Comparison of ENCODE assay signal across 8 cellular contexts in the genomic region with DNA sequence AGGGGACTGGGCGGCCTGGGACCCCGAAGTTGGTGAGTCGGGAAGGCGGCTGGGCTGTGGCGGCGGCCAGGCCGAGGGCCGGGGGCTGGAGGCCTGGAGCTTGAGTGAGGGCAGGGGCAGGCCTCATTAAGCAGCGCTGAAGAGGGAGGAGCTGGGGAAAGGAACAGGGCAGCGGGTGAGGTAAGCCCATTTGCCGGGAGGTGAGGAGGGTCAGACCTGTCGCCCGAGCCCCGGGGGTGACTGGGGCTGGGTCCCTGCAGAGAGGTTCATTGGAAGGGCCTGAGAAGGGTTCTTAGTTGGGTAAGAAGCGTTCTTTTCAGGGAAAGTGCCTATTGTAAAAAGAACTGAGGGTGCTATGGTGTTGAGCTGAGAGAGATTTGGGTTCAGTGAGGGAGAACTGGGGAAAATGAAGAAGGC. TPM values are rescaled to one million over a fixed set of nuclear protein-coding genes. Genes with fewer than 3 reads are reported as not detected.
DNase-seq lines count a peak whose midpoint lies in the region; ATAC-seq and TF ChIP-seq lines count a peak whose summit lies in the region.

No MANE protein-coding gene starts in this region.

- peak overlapping the region; percentile 57 for H3K14ac ChIP-seq in neuronal stem cell (ENCODE audit: low read length)

- H3K4me1 ChIP-seq in KMS-11 (ENCODE audit: low read depth, poor library complexity, severe bottlenecking): peaks cover 20% of the 10 kb centered on the region
- peaks cover 4 to 11% of the 10 kb centered on the region in 2 donors for H3K4me1 ChIP-seq in neuronal stem cell (ENCODE audit: control insufficient read depth in 2 of 2, insufficient read depth in 1 of 2, low read depth in 1 of 2, low read length in 2 of 2)

- peak overlapping the region; percentile 99 for H3K23ac ChIP-seq in neuronal stem cell (ENCODE audit: low read depth, low read length, poor library complexity)

- H3K79me2 ChIP-seq in KMS-11 (ENCODE audit: insufficient read depth, low read depth): peaks cover 39% of the 10 kb centered on the region

- H3K18ac ChIP-seq in neuronal stem cell (ENCODE audit: low read length): peak overlapping the region; percentile 91

- H2BK12ac ChIP-seq in neuronal stem cell (ENCODE audit: low read length): no peak overlapping the region

- H3K9me3 ChIP-seq in neuronal stem cell (replicated peaks in 1 of 2; ENCODE audit: control insufficient read depth in 2 of 2, insufficient read depth in 1 of 2, low read depth in 1 of 2, low read length in 2 of 2): no peaks in the 10 kb centered on the region

- H2BK120ac ChIP-seq in neuronal stem cell (ENCODE audit: low read depth, low read length): peak overlapping the region; percentile 42

- TF ChIP-seq CTCF in KMS-11 (conservative IDR thresholded peaks at IDR 0.05; ENCODE audit: low read depth, low read length): no peak

- H2BK15ac ChIP-seq in neuronal stem cell (ENCODE audit: low read length): no peak overlapping the region

- peaks cover 8% of the 10 kb centered on the region for H3K79me1 ChIP-seq in neuronal stem cell (ENCODE audit: low read depth, low read length)

- H4K8ac ChIP-seq in neuronal stem cell (ENCODE audit: low read depth, low read length): no peak overlapping the region

- H2BK5ac ChIP-seq in neuronal stem cell (ENCODE audit: low read length): peak overlapping the region; percentile 97

- H3K36me3 ChIP-seq in KMS-11 (ENCODE audit: insufficient read depth) (no peaks in the 10 kb centered on the region), neuronal stem cell (replicated peaks in 1 of 2; ENCODE audit: control insufficient read depth in 2 of 2, insufficient read depth in 2 of 2, low read length in 2 of 2) (peaks cover 16 to 72% of the 10 kb centered on the region in 2 donors)

- H3K9ac ChIP-seq in KMS-11 (peak overlapping the region; percentile 52), neuronal stem cell (ENCODE audit: low read depth, low read length, poor library complexity) (peak overlapping the region; percentile 95)

- no peaks in the 10 kb centered on the region for H4K20me1 ChIP-seq in KMS-11 (ENCODE audit: insufficient read depth)

- H2AFZ ChIP-seq in KMS-11 (ENCODE audit: low read depth): peak overlapping the region; percentile 75
- peak overlapping the region; percentile 87 for H2AFZ ChIP-seq in neuronal stem cell (ENCODE audit: low read length)

- peak; percentile 14 for ATAC-seq in GM21529 (IDR thresholded peaks at IDR 0.05; ENCODE audit: unreplicated experiment)
- ATAC-seq in activated CD4-positive, CD25-positive, alpha-beta regulatory T cell treated with anti-CD3 and anti-CD28 coated beads, Interleukin-2, amount 50 U/mL, for 24 hours: peak; percentile 9 to 12

- WGBS in neuronal stem cell (ENCODE audit: extremely low coverage in 2 of 2, insufficient read length in 2 of 2, insufficient replicate concordance in 1 of 2), 2 donors: no CpG with 5 or more reads among the region's 15 CpGs

- H3K4me2 ChIP-seq in KMS-11 (peak overlapping the region; percentile 70), neuronal stem cell (ENCODE audit: insufficient read depth, low read length, poor library complexity, severe bottlenecking) (peak overlapping the region; percentile 35)

- H3K4me3 ChIP-seq in KMS-11 (IDR thresholded peaks at IDR 0.05; ENCODE audit: insufficient read depth, low read depth, low read length): peak overlapping the region; percentile 79
- H3K4me3 ChIP-seq in neuronal stem cell (ENCODE audit: low read length in 2 of 2): peak overlapping the region; percentile 77 to 97

- H3K27me3 ChIP-seq in KMS-11 (ENCODE audit: insufficient read depth, low read depth) (no peaks in the 10 kb centered on the region), neuronal stem cell (ENCODE audit: control insufficient read depth in 3 of 3, insufficient read depth in 3 of 3, low read depth in 1 of 3, low read length in 3 of 3) (no peaks in the 10 kb centered on the region)

- DNase-seq in EL (peak; percentile 55), fibroblast of peridontal ligament (ENCODE audit: extremely low read depth) (peak; percentile 35), neuronal stem cell (ENCODE audit: low spot score) (no peak), KG1 (lab: John Stamatoyannopoulos, UW) (no peak), SHP77 treated with DMSO at 0.1 percent for 48 hours (lab: John Stamatoyannopoulos, UW) (no peak)

- H3K27ac ChIP-seq in KMS-11 (peak overlapping the region; percentile 15; the same call in 1 of the 2 replicates), neuronal stem cell (replicated peaks; ENCODE audit: low read length) (peak overlapping the region; percentile 86)

- no peak overlapping the region for H4K91ac ChIP-seq in neuronal stem cell (ENCODE audit: low read depth, low read length, poor library complexity)

- no peak overlapping the region for H2AK5ac ChIP-seq in neuronal stem cell (ENCODE audit: low read depth, low read length)

- H3K4ac ChIP-seq in neuronal stem cell (ENCODE audit: low read length): no peak overlapping the region

RNA-seq across cellular contexts. Expression of a gene that starts 0.4 kb away (rescaled TPM):
- polyA plus RNA-seq in neuronal stem cell (2013, experiment 1 of 2): 90.1 TPM
- 89.7 TPM for polyA plus RNA-seq in neuronal stem cell (2013, experiment 2 of 2)

RNA-seq across cellular contexts. Expression of a gene that starts 7.7 kb away (rescaled TPM):
- polyA plus RNA-seq in neuronal stem cell (2013, experiment 1 of 2): 69.3 TPM
- 71.8 TPM for polyA plus RNA-seq in neuronal stem cell (2013, experiment 2 of 2)

RNA-seq across cellular contexts. Expression of a gene that starts 8.5 kb away (rescaled TPM):
- 298 TPM for polyA plus RNA-seq in neuronal stem cell (2013, experiment 1 of 2)
- polyA plus RNA-seq in neuronal stem cell (2013, experiment 2 of 2): 291 TPM

RNA-seq across cellular contexts. Expression of a gene that starts 22.8 kb away (rescaled TPM):
- polyA plus RNA-seq in neuronal stem cell (2013, experiment 1 of 2): 17.3 TPM
- polyA plus RNA-seq in neuronal stem cell (2013, experiment 2 of 2): 18.0 TPM

RNA-seq across cellular contexts. Expression of a gene that starts 43.4 kb away (rescaled TPM):
- 11.5 TPM for polyA plus RNA-seq in neuronal stem cell (2013, experiment 1 of 2)
- 10.1 TPM for polyA plus RNA-seq in neuronal stem cell (2013, experiment 2 of 2)

Comparison
In these comparisons a context has a peak if more than half of its experiments do, and no peak if none do; other contexts are left out.
1. DNase-seq: peak in EL (single experiment) and fibroblast of peridontal ligament (single experiment); none in neuronal stem cell (single experiment), KG1 (single experiment) and SHP77 treated with DMSO at 0.1 percent for 48 hours (single experiment).